ENCODE assay signal across 8 cellular contexts in the genomic region with DNA sequence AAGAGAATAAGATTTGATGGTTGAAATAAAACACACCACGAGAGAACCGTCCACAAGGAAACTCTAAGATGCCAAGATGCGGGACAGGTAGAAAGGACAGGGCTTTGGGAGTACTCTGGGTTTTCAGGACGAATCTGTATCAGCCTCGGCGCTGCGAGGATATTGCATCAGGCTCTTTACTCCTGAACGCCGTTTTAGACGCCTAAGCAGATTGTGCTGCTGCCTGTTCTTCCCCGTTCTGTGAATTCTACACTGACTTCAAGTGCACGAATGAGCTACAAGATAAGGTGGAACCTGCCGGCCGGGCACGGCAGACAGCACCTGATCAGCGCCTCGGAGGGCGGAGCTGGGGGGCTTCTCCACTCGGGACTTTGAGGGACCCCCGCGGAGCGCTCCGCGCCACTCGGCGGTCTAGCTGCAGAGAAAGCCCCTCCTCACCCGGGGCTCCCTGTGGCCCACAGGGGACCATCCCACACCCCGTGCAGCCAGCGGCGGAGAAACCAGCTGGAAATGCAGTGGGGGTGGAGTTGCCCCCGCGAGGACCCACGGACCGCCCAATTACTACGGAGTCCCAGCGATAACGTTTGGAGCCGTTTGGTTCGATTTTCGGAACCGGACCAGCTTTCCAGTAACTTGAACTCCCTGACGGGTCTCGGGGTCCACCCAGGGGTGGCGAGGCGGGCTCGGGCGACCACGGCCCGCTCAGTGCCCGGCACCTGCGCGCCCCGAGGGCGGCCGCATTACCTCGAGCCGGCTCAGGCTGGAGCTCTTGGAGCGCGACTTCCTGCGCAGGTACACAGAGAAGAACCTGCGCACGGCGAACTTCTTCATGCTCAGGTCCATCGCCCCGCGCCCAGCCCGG. TPM values are rescaled to one million over a fixed set of nuclear protein-coding genes. Genes with fewer than 3 reads are reported as not detected.
DNase-seq lines count a peak whose midpoint lies in the region; ATAC-seq and TF ChIP-seq lines count a peak whose summit lies in the region.

No MANE protein-coding gene starts in this region.

- H3K9me3 Mint-ChIP-seq in activated B cell treated with CpG ODN at 0.5 μM for 24 hours = no peaks in the 10 kb centered on the region

- H3K4me3 ChIP-seq in A673 (ENCODE audit: low read depth, low read length, poor library complexity, severe bottlenecking) (peak overlapping the region; percentile 94), duodenal mucosa (ENCODE audit: low read depth in 1 of 2, low read length in 2 of 2) (peak overlapping the region; percentile 76 to 78)

- no peak for TF ChIP-seq CTCF in A673 (conservative IDR thresholded peaks at IDR 0.05; ENCODE audit: low read depth, low read length)
- no peak for TF ChIP-seq CTCF in activated B cell treated with CpG ODN at 0.5 μM for 24 hours (IDR thresholded peaks at IDR 0.05)

- intact Hi-C loops in A673 (cut with micrococcal nuclease; ENCODE audit: unreplicated experiment) (loop anchor here (5.0 to 10.0 kb wide), 4 partner anchors 39 to 352 kb away; partner anchors contain the start of gene RAMACL), activated B cell treated with CpG ODN at 0.5 μM for 24 hours (cut with micrococcal nuclease) (loop anchor here (1.0 to 10.0 kb wide), 13 partner anchors 12 to 421 kb away; partner anchors contain the start of genes CEP43 and SFT2D1)

- H3K4me1 Mint-ChIP-seq in activated B cell treated with CpG ODN at 0.5 μM for 24 hours = peaks cover 22% of the 10 kb centered on the region

- peak overlapping the region; percentile 83 for H3K4me3 Mint-ChIP-seq in activated B cell treated with CpG ODN at 0.5 μM for 24 hours

- no peaks in the 10 kb centered on the region for H3K36me3 ChIP-seq in A673 (ENCODE audit: insufficient read depth, low read length, poor library complexity, severe bottlenecking)
- no peaks in the 10 kb centered on the region for H3K36me3 ChIP-seq in duodenal mucosa (ENCODE audit: control insufficient read depth in 1 of 2, insufficient read depth in 2 of 2, low read length in 2 of 2)

- peak overlapping the region; percentile 64 for H3K27ac ChIP-seq in A673 (ENCODE audit: low read depth, low read length, poor library complexity, severe bottlenecking)
- H3K27ac ChIP-seq in duodenal mucosa (ENCODE audit: low read depth, low read length) = peak overlapping the region; percentile 60

- POLR2A ChIA-PET in A673 (lab: Charles Lee; ENCODE audit: low non-redundant PET) (no interaction called here), activated B cell treated with CpG ODN at 0.5 μM for 24 hours (lab: Charles Lee) (interaction anchor here (0.7 to 2.5 kb wide), 6 partner anchors 13 to 468 kb away, joined by 3 to 67 read pairs (median 6); partner anchors contain the start of gene RAMACL)

- H3K9ac ChIP-seq in duodenal mucosa (ENCODE audit: low read depth in 1 of 2, low read length in 2 of 2) = peak overlapping the region; percentile 57 to 69

- no TSS peak for BruUV-seq in A673 (replicated peaks; lab: Mats Ljungman, UMichigan)

- H3K4me1 ChIP-seq in A673 (ENCODE audit: insufficient read depth, low read length, poor library complexity, severe bottlenecking) (peaks cover 24% of the 10 kb centered on the region), duodenal mucosa (ENCODE audit: control insufficient read depth in 1 of 2, insufficient read depth in 2 of 2, low read length in 2 of 2) (peaks cover 20 to 21% of the 10 kb centered on the region in 2 donors)

- DNase-seq in A673 (ENCODE audit: low spot score) (peak; percentile 49), KBM-7 (peak; percentile 20), activated B cell treated with CpG ODN at 0.5 μM for 24 hours (peak; percentile 38), medulla oblongata (ENCODE audit: extremely low spot score) (peak; percentile 58)
- peak; percentile 26 for DNase-seq in stimulated activated naive CD8-positive, alpha-beta T cell treated with anti-CD3 and anti-CD28 coated beads, Interleukin-15, Interleukin-2, amounts not matched to agents 100 U/mL and 50 U/mL, for 24 hours

- no peaks in the 10 kb centered on the region for H3K27me3 ChIP-seq in A673 (replicated peaks; ENCODE audit: insufficient read depth, low read depth, low read length, poor library complexity)
- peaks cover 2 to 9% of the 10 kb centered on the region in 2 donors for H3K27me3 ChIP-seq in duodenal mucosa (ENCODE audit: control insufficient read depth in 1 of 2, insufficient read depth in 2 of 2, low read length in 2 of 2)

- ATAC-seq in GM19324 (IDR thresholded peaks at IDR 0.05; ENCODE audit: low FRiP score, unreplicated experiment) = peak; percentile 4
- no peak for ATAC-seq in activated B cell treated with CpG ODN at 0.5 μM for 24 hours (ENCODE audit: low read depth)
- ATAC-seq in stimulated activated naive CD8-positive, alpha-beta T cell treated with anti-CD3 and anti-CD28 coated beads, Interleukin-15, Interleukin-2, amounts not matched to agents 100 U/mL and 50 U/mL, for 24 hours = no peak
- ATAC-seq in HG03280 (IDR thresholded peaks at IDR 0.05; ENCODE audit: unreplicated experiment) = no peak

- no peaks in the 10 kb centered on the region for H3K36me3 Mint-ChIP-seq in activated B cell treated with CpG ODN at 0.5 μM for 24 hours (ENCODE audit: low read depth)

- peaks cover 28% of the 10 kb centered on the region for H3K27me3 Mint-ChIP-seq in activated B cell treated with CpG ODN at 0.5 μM for 24 hours

- in situ Hi-C loops in KBM-7 (cut with MboI; ENCODE audit: low pct_unique_long_range_greater_than_20kb, low sequenced_read_pairs) = no loop called here

- H3K27ac Mint-ChIP-seq in activated B cell treated with CpG ODN at 0.5 μM for 24 hours = peak overlapping the region; percentile 41

- CTCF ChIA-PET in A673 (lab: Charles Lee) (no interaction called here), activated B cell treated with CpG ODN at 0.5 μM for 24 hours (lab: Charles Lee) (interaction anchor here (0.7 to 1.2 kb wide), 3 partner anchors 138 to 495 kb away, joined by 3 to 4 read pairs (median 4); no protein-coding TSS in a partner anchor)

- no peaks in the 10 kb centered on the region for H3K9me3 ChIP-seq in A673 (ENCODE audit: low read depth, low read length, poor library complexity, severe bottlenecking)
- H3K9me3 ChIP-seq in duodenal mucosa (ENCODE audit: control insufficient read depth in 1 of 2, low read length in 2 of 2) = no peaks in the 10 kb centered on the region

RNA-seq across cellular contexts. Expression of gene RPS6KA2, which starts 0.6 kb away (rescaled TPM):
- total RNA-seq in A673 (2021) (30.1 and 37.8 TPM in 2 replicates), activated B cell treated with CpG ODN at 0.5 μM for 24 hours (13.9 and 14.4 TPM in 2 replicates)

RNA-seq across cellular contexts. Expression of gene RAMACL, which starts 39.9 kb away (rescaled TPM):
- 0.77 and 2.2 TPM in 2 replicates for total RNA-seq in A673 (2021)
- 1.8 and 2.3 TPM in 2 replicates for total RNA-seq in activated B cell treated with CpG ODN at 0.5 μM for 24 hours
